Comparison of ENCODE assay signal across 15 cellular contexts in the genomic region with DNA sequence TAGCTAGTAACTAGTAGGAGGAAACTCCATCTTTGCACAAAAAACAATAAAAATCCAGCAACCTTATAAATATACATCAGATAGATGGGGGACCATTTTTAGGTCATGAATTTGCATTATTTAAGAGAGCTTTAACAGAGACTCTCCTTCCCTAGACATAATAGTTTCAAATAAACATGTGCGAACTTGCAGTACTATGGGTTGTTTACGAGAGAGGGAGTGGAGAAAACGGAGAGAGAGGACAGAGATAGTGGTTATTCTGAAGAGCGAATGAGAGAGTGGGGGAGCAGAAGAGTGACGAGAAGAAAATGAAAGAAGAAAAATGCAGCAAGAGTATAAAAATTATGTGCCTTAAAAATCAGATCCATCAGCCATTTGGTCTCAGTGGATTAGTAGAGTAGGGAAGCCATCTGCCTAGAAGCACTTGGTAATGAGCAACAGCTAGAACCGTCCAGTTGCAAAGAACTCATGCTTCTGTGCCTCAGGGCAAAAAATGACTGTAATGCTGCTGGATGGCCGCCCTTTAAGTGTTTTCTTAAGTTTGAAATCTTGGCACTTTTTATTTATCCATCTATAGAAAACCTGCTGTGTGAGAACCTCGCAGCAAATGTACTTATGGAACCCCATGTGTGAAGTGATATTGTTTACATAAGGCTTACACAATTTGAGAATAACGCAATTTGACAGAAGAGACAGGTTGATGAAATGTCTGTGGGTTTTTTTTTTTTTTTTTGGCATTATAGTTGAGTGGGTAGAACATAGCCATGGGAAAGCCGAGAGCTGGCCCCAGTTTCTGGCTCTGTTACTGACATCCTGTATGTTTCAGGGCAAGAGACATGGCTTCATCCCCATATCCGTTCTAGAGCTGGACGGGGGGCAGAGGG.
DNase-seq lines count a peak whose midpoint lies in the region; TF ChIP-seq lines count a peak whose summit lies in the region.
"Had no signal": no experiment of that assay in that cellular context is flagged by ENCODE, and none has a peak within 500 bp of the region (broad histone marks: within the 10 kb centered on the region; RNA-seq: fewer than 3 reads in every experiment).

No MANE protein-coding gene starts in this region.

- H3K9ac ChIP-seq in subcutaneous abdominal adipose tissue (ENCODE audit: low read length in 5 of 5), result no peak overlapping the region
- H3K9ac ChIP-seq: KMS-11, neural progenitor cell had no signal

- H3K36me3 ChIP-seq in subcutaneous abdominal adipose tissue (ENCODE audit: control insufficient read depth in 5 of 5, insufficient read depth in 5 of 5, low read length in 5 of 5) (no peaks in the 10 kb centered on the region), brain microvascular endothelial cell (replicated peaks) (no peaks in the 10 kb centered on the region)

- H3K27me3 ChIP-seq in subcutaneous abdominal adipose tissue (ENCODE audit: control insufficient read depth in 5 of 5, insufficient read depth in 4 of 5, low read length in 5 of 5) (no peaks in the 10 kb centered on the region), brain microvascular endothelial cell (replicated peaks) (no peaks in the 10 kb centered on the region)
- H3K27me3 ChIP-seq: dorsolateral prefrontal cortex, neural progenitor cell had no signal

- H3K9me3 ChIP-seq in subcutaneous abdominal adipose tissue (ENCODE audit: control insufficient read depth in 5 of 5, low read length in 5 of 5), result no peaks in the 10 kb centered on the region
- H3K9me3 ChIP-seq: A549 had no signal

- H3K4me3 ChIP-seq in foreskin fibroblast (ENCODE audit: low read depth in 1 of 2, low read length in 2 of 2) (no peak overlapping the region), subcutaneous abdominal adipose tissue (ENCODE audit: low read depth in 1 of 5, low read length in 5 of 5) (no peak overlapping the region), brain microvascular endothelial cell (ENCODE audit: low read depth, low read length) (no peak overlapping the region)
- H3K4me3 ChIP-seq: A549, dorsolateral prefrontal cortex, neural progenitor cell had no signal

- DNase-seq in NCI-H345 (lab: John Stamatoyannopoulos, UW) (peak; percentile 11), NCI-H345 treated with DMSO at 0.1 percent for 48 hours (lab: John Stamatoyannopoulos, UW; ENCODE audit: unreplicated experiment) (no peak), SKM-1 treated with dmso at 0.1 percent for 144 hours (lab: John Stamatoyannopoulos, UW; ENCODE audit: unreplicated experiment) (peak; percentile 47), foreskin fibroblast (peak; percentile 33 to 73), brain microvascular endothelial cell (no peak), Kasumi-1 (lab: John Stamatoyannopoulos, UW) (no peak), DMS53 treated with DMSO at 0.1 percent for 48 hours (lab: John Stamatoyannopoulos, UW; ENCODE audit: unreplicated experiment) (no peak)
- DNase-seq: amniotic stem cell, dorsolateral prefrontal cortex, NCI-H2081, RPMI8226 had no signal

- H3K27ac ChIP-seq in subcutaneous abdominal adipose tissue (ENCODE audit: low read depth, low read length) (peak overlapping the region; percentile 55), brain microvascular endothelial cell (no peak overlapping the region)
- H3K27ac ChIP-seq: A549, dorsolateral prefrontal cortex, KMS-11, neural progenitor cell had no signal

- in situ Hi-C loops in brain microvascular endothelial cell (cut with HindIII; ENCODE audit: low pct_ligation_motif_present, low sequenced_read_pairs), result no loop called here

- TF ChIP-seq CTCF in foreskin fibroblast (IDR thresholded peaks at IDR 0.05; ENCODE audit: low read depth, low read length), result no peak
- TF ChIP-seq CTCF in brain microvascular endothelial cell (IDR thresholded peaks at IDR 0.05; ENCODE audit: low read depth, low read length, missing control alignments), result no peak

- peaks cover 0 to 21% (median 9%) of the 10 kb centered on the region in 5 donors for H3K4me1 ChIP-seq in subcutaneous abdominal adipose tissue (ENCODE audit: control insufficient read depth in 5 of 5, insufficient read depth in 5 of 5, low read length in 5 of 5)
- H3K4me1 ChIP-seq: A549, neural progenitor cell had no signal

Comparison
In these comparisons a context has a peak if more than half of its experiments do, and no peak if none do; other contexts are left out.
1. DNase-seq: peak in NCI-H345 (single experiment), SKM-1 treated with dmso at 0.1 percent for 144 hours (single experiment) and foreskin fibroblast (2 of 2); none in NCI-H345 treated with DMSO at 0.1 percent for 48 hours (single experiment), brain microvascular endothelial cell (single experiment), Kasumi-1 (0 of 2) and DMS53 treated with DMSO at 0.1 percent for 48 hours (single experiment).